Comparison of ENCODE assay signal across 8 cellular contexts in the genomic region with DNA sequence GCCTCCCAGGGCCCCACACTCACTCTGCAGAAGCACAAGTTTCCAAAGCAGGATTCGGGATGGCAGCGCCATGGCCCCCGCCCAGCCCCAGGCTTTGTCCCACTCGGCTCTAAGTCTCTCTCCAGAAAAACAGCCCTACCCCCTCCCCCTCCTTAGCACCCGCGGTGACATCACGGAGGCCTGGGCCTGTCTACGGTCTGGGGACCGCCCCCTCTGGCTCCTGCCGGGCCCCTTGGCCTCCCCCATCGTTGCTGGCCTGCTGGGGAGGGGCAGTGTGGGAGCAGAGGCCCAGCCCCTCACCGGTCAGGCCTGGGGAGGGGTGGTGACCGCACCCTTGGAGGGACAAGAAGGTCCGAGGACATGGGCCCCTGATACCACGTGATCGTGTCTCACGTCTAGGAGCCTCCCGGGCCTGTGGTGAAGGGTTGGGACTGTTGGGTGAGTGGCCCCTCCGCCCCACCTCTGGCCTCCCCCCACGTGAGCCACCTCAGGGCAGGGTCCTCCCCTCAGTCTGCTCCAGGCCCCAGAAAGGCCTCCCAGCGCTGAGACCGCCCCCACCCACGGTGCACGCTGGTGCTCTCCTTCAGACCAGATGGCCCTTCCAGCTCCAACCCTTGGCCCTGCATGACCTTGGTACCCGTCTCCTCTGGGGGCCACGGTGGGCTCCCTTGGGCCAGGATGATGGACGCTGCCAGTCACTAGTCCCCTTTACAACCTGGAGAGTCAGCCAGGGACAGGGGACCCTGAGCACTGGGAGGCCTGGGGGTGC. TPM values are rescaled to one million over a fixed set of nuclear protein-coding genes. Genes with fewer than 3 reads are reported as not detected.
A peak's percentile ranks its signal among the peaks of the same experiment; 100 is the strongest.
DNase-seq lines count a peak whose midpoint lies in the region; ATAC-seq, FAIRE-seq and TF ChIP-seq lines count a peak whose summit lies in the region.

A gene with protein sequence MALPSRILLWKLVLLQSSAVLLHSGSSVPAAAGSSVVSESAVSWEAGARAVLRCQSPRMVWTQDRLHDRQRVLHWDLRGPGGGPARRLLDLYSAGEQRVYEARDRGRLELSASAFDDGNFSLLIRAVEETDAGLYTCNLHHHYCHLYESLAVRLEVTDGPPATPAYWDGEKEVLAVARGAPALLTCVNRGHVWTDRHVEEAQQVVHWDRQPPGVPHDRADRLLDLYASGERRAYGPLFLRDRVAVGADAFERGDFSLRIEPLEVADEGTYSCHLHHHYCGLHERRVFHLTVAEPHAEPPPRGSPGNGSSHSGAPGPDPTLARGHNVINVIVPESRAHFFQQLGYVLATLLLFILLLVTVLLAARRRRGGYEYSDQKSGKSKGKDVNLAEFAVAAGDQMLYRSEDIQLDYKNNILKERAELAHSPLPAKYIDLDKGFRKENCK (minus strand): TSS at position 123 of the 769 bp plus-strand sequence. CDS start 51 bp downstream, at position 72.

- peak within 1 kb of the TSS; percentile 97 for H3K27ac ChIP-seq in hepatocyte

- H3K27ac Mint-ChIP-seq in activated naive CD8-positive, alpha-beta T cell treated with anti-CD3 and anti-CD28 coated beads for 36 hours: peak within 1 kb of the TSS; percentile 58

- H3K9me3 Mint-ChIP-seq in activated naive CD8-positive, alpha-beta T cell treated with anti-CD3 and anti-CD28 coated beads for 36 hours: no peaks in the 10 kb centered on the region

- H3K4me1 ChIP-seq in hepatocyte (ENCODE audit: insufficient read depth): peaks cover 64% of the 10 kb centered on the region

- intact Hi-C loops in sciatic nerve (cut with DNase I): no loop called here

- DNase-seq in GM03348 (ENCODE audit: low spot score) (peak; percentile 93), hepatocyte (ENCODE audit: low spot score) (peak; percentile 91), sciatic nerve (ENCODE audit: low spot score) (peak; percentile 92), GM19239 (ENCODE audit: insufficient read length, low spot score) (no peak), GM12892 (ENCODE audit: insufficient read length) (no peak)
- no peak for DNase-seq in activated naive CD8-positive, alpha-beta T cell treated with anti-CD3 and anti-CD28 coated beads for 36 hours
- DNase-seq in effector CD8-positive, alpha-beta T cell (lab: John Stamatoyannopoulos, UW): no peak

- no peak for TF ChIP-seq POLR2A in GM12892 (IDR thresholded peaks at IDR 0.05; ENCODE audit: low read depth, low read length)

- TF ChIP-seq CTCF in hepatocyte (IDR thresholded peaks at IDR 0.05; ENCODE audit: poor library complexity): no peak

- H4K20me1 ChIP-seq in hepatocyte (ENCODE audit: insufficient read depth, poor library complexity, severe bottlenecking): peaks cover 16% of the 10 kb centered on the region

- H3K27me3 Mint-ChIP-seq in activated naive CD8-positive, alpha-beta T cell treated with anti-CD3 and anti-CD28 coated beads for 36 hours: peaks cover 7% of the 10 kb centered on the region

- peaks cover 14% of the 10 kb centered on the region for H3K4me1 Mint-ChIP-seq in activated naive CD8-positive, alpha-beta T cell treated with anti-CD3 and anti-CD28 coated beads for 36 hours

- peak; percentile 73 for ATAC-seq in sciatic nerve
- no peak for ATAC-seq in HG03175 (IDR thresholded peaks at IDR 0.05; ENCODE audit: unreplicated experiment)

- no peaks in the 10 kb centered on the region for H3K36me3 Mint-ChIP-seq in activated naive CD8-positive, alpha-beta T cell treated with anti-CD3 and anti-CD28 coated beads for 36 hours

- peak within 1 kb of the TSS; percentile 90 for H3K4me2 ChIP-seq in hepatocyte

- peaks cover 41% of the 10 kb centered on the region for H3K79me2 ChIP-seq in hepatocyte

- no peak within 1 kb of the TSS for H3K4me3 Mint-ChIP-seq in activated naive CD8-positive, alpha-beta T cell treated with anti-CD3 and anti-CD28 coated beads for 36 hours

- no peaks in the 10 kb centered on the region for H3K9me2 ChIP-seq in hepatocyte (replicated peaks; ENCODE audit: insufficient read depth)

- H3K9me3 ChIP-seq in hepatocyte (ENCODE audit: low read depth): no peaks in the 10 kb centered on the region

- H3K27me3 ChIP-seq in hepatocyte: no peaks in the 10 kb centered on the region

- no peak within 1 kb of the TSS for H2AFZ ChIP-seq in hepatocyte

- FAIRE-seq in GM19239 (lab: Jason Lieb, UNC) (no peak), GM12892 (lab: Jason Lieb, UNC) (no peak)

- peak within 1 kb of the TSS; percentile 40 for H3K4me3 ChIP-seq in hepatocyte

- 24% methylated on average over 16 of the region's 27 CpGs for WGBS in hepatocyte (ENCODE audit: low lambda C conversion rate, missing lambda C conversion rate)

- no peaks in the 10 kb centered on the region for H3K36me3 ChIP-seq in hepatocyte (replicated peaks; ENCODE audit: insufficient read depth, low read depth)

RNA-seq across cellular contexts. Expression of the gene that starts here (rescaled TPM):
- total RNA-seq in activated naive CD8-positive, alpha-beta T cell treated with anti-CD3 and anti-CD28 coated beads for 36 hours: under 1 TPM; 0.50 to 0.97 TPM
- total RNA-seq in hepatocyte (138 and 155 TPM in 2 replicates), sciatic nerve (262 TPM)
- 242 and 261 TPM in 2 replicates for polyA plus RNA-seq in hepatocyte
- polyA plus RNA-seq in GM12892 (2012; ENCODE audit: missing spikeins): 1.5 TPM

Comparison
In these comparisons a context has a peak if more than half of its experiments do, and no peak if none do; other contexts are left out.
1. RNA of the gene that starts here (total RNA-seq): 262 TPM in sciatic nerve (single experiment) and 138 to 155 TPM in hepatocyte; 0.50 to 0.97 TPM in activated naive CD8-positive, alpha-beta T cell treated with anti-CD3 and anti-CD28 coated beads for 36 hours; every median in the first group is over 10 times any median in the second.
2. DNase-seq: peak in GM03348 (single experiment), hepatocyte (single experiment) and sciatic nerve (single experiment); none in activated naive CD8-positive, alpha-beta T cell treated with anti-CD3 and anti-CD28 coated beads for 36 hours (single experiment), effector CD8-positive, alpha-beta T cell (single experiment), GM19239 (single experiment) and GM12892 (single experiment).